ENCODE assay signal across 28 cellular contexts in the genomic region with DNA sequence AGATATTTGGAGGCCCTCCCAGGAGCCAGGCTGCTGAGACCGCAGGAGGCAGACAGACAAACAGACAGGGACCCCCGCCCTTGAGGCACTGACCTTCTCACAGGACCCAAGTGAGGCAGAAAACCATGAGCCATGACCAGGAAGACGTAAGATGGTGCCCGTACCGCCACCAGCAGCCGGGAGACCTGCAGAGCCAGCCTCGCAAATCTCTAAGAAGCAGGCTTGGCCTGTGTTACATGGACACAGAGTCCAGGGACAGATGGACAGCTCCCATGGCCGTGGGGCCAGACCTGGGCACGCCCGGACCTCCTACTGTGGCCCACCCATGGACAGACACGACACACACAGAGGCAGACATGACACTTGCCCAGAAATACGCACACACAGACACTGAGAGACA.
"Had no signal": no experiment of that assay in that cellular context is flagged by ENCODE, and none has a peak within 500 bp of the region (broad histone marks: within the 10 kb centered on the region; RNA-seq: fewer than 3 reads in every experiment).

No MANE protein-coding gene starts in this region.

- H3K4me1 ChIP-seq: parathyroid adenoma had no signal

- H3K9me3 Mint-ChIP-seq: activated T-helper 1 cell treated with anti-CD3 and anti-CD28 coated beads, Interleukin-12 subunit alpha, Interleukin-12 subunit beta, Interleukin-2, Interleukin-4 antibody, amounts not matched to agents 30 ng/mL and 10 ng/mL and 1 ng/mL, durations not matched to agents 14 hours and 24 hours and 36 hours had no signal

- H3K27me3 ChIP-seq: adrenal gland, ascending aorta, dorsolateral prefrontal cortex, right lobe of liver, suprapubic skin, tibial nerve had no signal

- H3K36me3 Mint-ChIP-seq: activated naive CD8-positive, alpha-beta T cell; stimulated activated effector memory CD8-positive, alpha-beta T cell treated with anti-CD3 and anti-CD28 coated beads, Interleukin-12 subunit alpha, Interleukin-12 subunit beta, amount 100 ng/mL, for 72 hours had no signal

- H3K27ac ChIP-seq: adrenal gland, ascending aorta, brain microvascular endothelial cell, hepatocyte, left ventricle myocardium inferior, neutrophil, parathyroid adenoma, right lobe of liver, suprapubic skin, tibial nerve had no signal

- H3K4me3 Mint-ChIP-seq: activated naive CD8-positive, alpha-beta T cell; activated T-helper 1 cell treated with anti-CD3 and anti-CD28 coated beads, Interleukin-12 subunit alpha, Interleukin-12 subunit beta, Interleukin-2, Interleukin-4 antibody, amounts not matched to agents 30 ng/mL and 10 ng/mL and 1 ng/mL, durations not matched to agents 14 hours and 24 hours and 36 hours; effector memory CD8-positive, alpha-beta T cell; immature natural killer cell; natural killer cell treated with Interleukin-12 subunit alpha and Interleukin-12 subunit beta and Interleukin-15 and Interleukin-18, amount 100 ng/mL, for 72 hours; stimulated activated effector memory CD8-positive, alpha-beta T cell treated with anti-CD3 and anti-CD28 coated beads, Interleukin-12 subunit alpha, Interleukin-12 subunit beta, amount 100 ng/mL, for 72 hours; stimulated activated naive CD8-positive, alpha-beta T cell treated with anti-CD3 and anti-CD28 coated beads, Interleukin-15, amount 100 ng/mL, for 72 hours had no signal

- ATAC-seq: effector memory CD8-positive, alpha-beta T cell; esophagus mucosa; natural killer cell treated with Interleukin-12 subunit alpha and Interleukin-12 subunit beta and Interleukin-15 and Interleukin-18, amount 100 ng/mL, for 72 hours; right lobe of liver; stimulated activated effector memory CD8-positive, alpha-beta T cell treated with anti-CD3 and anti-CD28 coated beads, Interleukin-12 subunit alpha, Interleukin-12 subunit beta, amount 100 ng/mL, for 72 hours; stimulated activated naive CD8-positive, alpha-beta T cell treated with anti-CD3 and anti-CD28 coated beads, Interleukin-15, amount 100 ng/mL, for 72 hours had no signal

- H3K36me3 ChIP-seq: adrenal gland, ascending aorta, brain microvascular endothelial cell, left ventricle myocardium inferior, neutrophil, right lobe of liver, suprapubic skin, tibial nerve had no signal

- H3K27me3 Mint-ChIP-seq: activated naive CD8-positive, alpha-beta T cell; effector memory CD8-positive, alpha-beta T cell; stimulated activated naive CD8-positive, alpha-beta T cell treated with anti-CD3 and anti-CD28 coated beads, Interleukin-15, amount 100 ng/mL, for 72 hours had no signal

- DNase-seq: activated CD4-positive, alpha-beta T cell treated with anti-CD3 and anti-CD28 coated beads for 1 hour; activated CD4-positive, alpha-beta T cell treated with anti-CD3 and anti-CD28 coated beads, Interleukin-2, amount 50 U/mL, for 1 hour; brain microvascular endothelial cell; caudate nucleus; dorsolateral prefrontal cortex; effector memory CD8-positive, alpha-beta T cell; glutamatergic neuron; immature natural killer cell; kidney glomerular epithelial cell; left ventricle myocardium inferior; mammary epithelial cell; small intestine; stimulated activated CD4-positive, alpha-beta T cell treated with anti-CD3 and anti-CD28 coated beads, Interleukin-2, amount 100 ng/mL, for 24 hours; stimulated activated naive CD8-positive, alpha-beta T cell treated with anti-CD3 and anti-CD28 coated beads, Interleukin-15, amount 100 ng/mL, for 72 hours; T-helper 9 cell had no signal

- H3K27ac Mint-ChIP-seq: activated naive CD8-positive, alpha-beta T cell; activated T-helper 1 cell treated with anti-CD3 and anti-CD28 coated beads, Interleukin-12 subunit alpha, Interleukin-12 subunit beta, Interleukin-2, Interleukin-4 antibody, amounts not matched to agents 30 ng/mL and 10 ng/mL and 1 ng/mL, durations not matched to agents 14 hours and 24 hours and 36 hours; effector memory CD8-positive, alpha-beta T cell; immature natural killer cell; natural killer cell treated with Interleukin-12 subunit alpha and Interleukin-12 subunit beta and Interleukin-15 and Interleukin-18, amount 100 ng/mL, for 72 hours; stimulated activated effector memory CD8-positive, alpha-beta T cell treated with anti-CD3 and anti-CD28 coated beads, Interleukin-12 subunit alpha, Interleukin-12 subunit beta, amount 100 ng/mL, for 72 hours; stimulated activated naive CD8-positive, alpha-beta T cell treated with anti-CD3 and anti-CD28 coated beads, Interleukin-15, amount 100 ng/mL, for 72 hours had no signal

- H3K9me3 ChIP-seq: adrenal gland, ascending aorta, left ventricle myocardium inferior, neutrophil, right lobe of liver, suprapubic skin, tibial nerve had no signal

- H3K4me3 ChIP-seq: adrenal gland, ascending aorta, dorsolateral prefrontal cortex, hepatocyte, left ventricle myocardium inferior, right lobe of liver, suprapubic skin, tibial nerve had no signal
